In genomic region chr2:190425883-190426658, GRCh38 we compare ENCODE assay signal across 31 cellular contexts. TPM values are rescaled to one million over a fixed set of nuclear protein-coding genes. Genes with fewer than 3 reads are reported as not detected.
DNase-seq lines count a peak whose midpoint lies in the region; ATAC-seq lines count a peak whose summit lies in the region.
"Had no signal": no experiment of that assay in that cellular context is flagged by ENCODE, and none has a peak within 500 bp of the region (broad histone marks: within the 10 kb centered on the region; RNA-seq: fewer than 3 reads in every experiment).

No MANE protein-coding gene starts in this region.

- H3K27ac Mint-ChIP-seq in activated CD4-positive, alpha-beta T cell treated with anti-CD3 and anti-CD28 coated beads for 36 hours: peak overlapping the region; percentile 58
- H3K27ac Mint-ChIP-seq in CD8-positive, alpha-beta memory T cell: peak overlapping the region in 5 of 8 donors; percentile 35 to 77 (median 67)
- H3K27ac Mint-ChIP-seq in activated T-helper 1 cell treated with anti-CD3 and anti-CD28 coated beads, Interleukin-12 subunit alpha, Interleukin-12 subunit beta, Interleukin-2, Interleukin-4 antibody, amounts not matched to agents 30 ng/mL and 10 ng/mL and 1 ng/mL, durations not matched to agents 14 hours and 24 hours and 36 hours: peak overlapping the region; percentile 53
- peak overlapping the region in 5 of 9 donors; percentile 2 to 77 (median 37) for H3K27ac Mint-ChIP-seq in naive thymus-derived CD4-positive, alpha-beta T cell
- H3K27ac Mint-ChIP-seq in stimulated activated naive B cell treated with anti-CD40 and anti-IgM and Interleukin-4, amounts not matched to agents 10 μg/mL and 1 μg/mL and 100 μg/mL, for 72 hours: no peak overlapping the region
- H3K27ac Mint-ChIP-seq: activated CD4-positive, alpha-beta T cell treated with anti-CD3 and anti-CD28 coated beads, Interleukin-2, amount 10 ng/mL, durations not matched to agents 24 days and 14 days; HFFc6 had no signal

- no peak overlapping the region for H3K4me3 Mint-ChIP-seq in activated CD4-positive, alpha-beta T cell treated with anti-CD3 and anti-CD28 coated beads for 36 hours
- peak overlapping the region in 5 of 7 donors; percentile 0 to 40 (median 16) for H3K4me3 Mint-ChIP-seq in CD8-positive, alpha-beta memory T cell
- no peak overlapping the region for H3K4me3 Mint-ChIP-seq in activated T-helper 1 cell treated with anti-CD3 and anti-CD28 coated beads, Interleukin-12 subunit alpha, Interleukin-12 subunit beta, Interleukin-2, Interleukin-4 antibody, amounts not matched to agents 30 ng/mL and 10 ng/mL and 1 ng/mL, durations not matched to agents 14 hours and 24 hours and 36 hours
- peak overlapping the region in 8 of 10 donors; percentile 7 to 57 (median 24) for H3K4me3 Mint-ChIP-seq in naive thymus-derived CD4-positive, alpha-beta T cell
- no peak overlapping the region for H3K4me3 Mint-ChIP-seq in stimulated activated naive B cell treated with anti-CD40 and anti-IgM and Interleukin-4, amounts not matched to agents 10 μg/mL and 1 μg/mL and 100 μg/mL, for 72 hours
- H3K4me3 Mint-ChIP-seq: activated CD4-positive, alpha-beta T cell treated with anti-CD3 and anti-CD28 coated beads, Interleukin-2, amount 10 ng/mL, durations not matched to agents 24 days and 14 days; HFFc6 had no signal

- H3K9me3 Mint-ChIP-seq in activated CD4-positive, alpha-beta T cell treated with anti-CD3 and anti-CD28 coated beads for 36 hours (ENCODE audit: low read depth): peaks cover 7% of the 10 kb centered on the region
- no peaks in the 10 kb centered on the region for H3K9me3 Mint-ChIP-seq in CD8-positive, alpha-beta memory T cell
- peaks cover 3% of the 10 kb centered on the region for H3K9me3 Mint-ChIP-seq in activated T-helper 1 cell treated with anti-CD3 and anti-CD28 coated beads, Interleukin-12 subunit alpha, Interleukin-12 subunit beta, Interleukin-2, Interleukin-4 antibody, amounts not matched to agents 30 ng/mL and 10 ng/mL and 1 ng/mL, durations not matched to agents 14 hours and 24 hours and 36 hours
- H3K9me3 Mint-ChIP-seq in naive thymus-derived CD4-positive, alpha-beta T cell: peaks cover 0 to 10% (median 0%) of the 10 kb centered on the region in 11 donors
- no peaks in the 10 kb centered on the region for H3K9me3 Mint-ChIP-seq in stimulated activated naive B cell treated with anti-CD40 and anti-IgM and Interleukin-4, amounts not matched to agents 10 μg/mL and 1 μg/mL and 100 μg/mL, for 72 hours
- H3K9me3 Mint-ChIP-seq: effector memory CD8-positive, alpha-beta T cell; HFFc6 had no signal

- peaks cover 26% of the 10 kb centered on the region for H3K36me3 Mint-ChIP-seq in activated CD4-positive, alpha-beta T cell treated with anti-CD3 and anti-CD28 coated beads for 36 hours (ENCODE audit: low read depth)
- peaks cover 11 to 45% (median 25%) of the 10 kb centered on the region in 3 donors for H3K36me3 Mint-ChIP-seq in CD8-positive, alpha-beta memory T cell
- peaks cover 35% of the 10 kb centered on the region for H3K36me3 Mint-ChIP-seq in activated T-helper 1 cell treated with anti-CD3 and anti-CD28 coated beads, Interleukin-12 subunit alpha, Interleukin-12 subunit beta, Interleukin-2, Interleukin-4 antibody, amounts not matched to agents 30 ng/mL and 10 ng/mL and 1 ng/mL, durations not matched to agents 14 hours and 24 hours and 36 hours (ENCODE audit: low read depth)
- H3K36me3 Mint-ChIP-seq in naive thymus-derived CD4-positive, alpha-beta T cell: peaks cover 3 to 59% (median 43%) of the 10 kb centered on the region in 5 donors
- H3K36me3 Mint-ChIP-seq in stimulated activated naive B cell treated with anti-CD40 and anti-IgM and Interleukin-4, amounts not matched to agents 10 μg/mL and 1 μg/mL and 100 μg/mL, for 72 hours: peaks cover 11 to 22% of the 10 kb centered on the region in 2 donors

- CTCF ChIA-PET in activated CD4-positive, alpha-beta T cell treated with anti-CD3 and anti-CD28 coated beads for 36 hours (lab: Charles Lee): interaction anchor here (0.8 to 2.6 kb wide), 4 partner anchors 12 to 188 kb away, joined by 3 to 8 read pairs (median 4); no protein-coding TSS in a partner anchor
- CTCF ChIA-PET in CD8-positive, alpha-beta memory T cell (lab: Charles Lee): no interaction called here
- CTCF ChIA-PET in naive thymus-derived CD4-positive, alpha-beta T cell (lab: Charles Lee): no interaction called here

- H3K4me1 Mint-ChIP-seq in activated CD4-positive, alpha-beta T cell treated with anti-CD3 and anti-CD28 coated beads for 36 hours: peaks cover 49% of the 10 kb centered on the region
- H3K4me1 Mint-ChIP-seq in CD8-positive, alpha-beta memory T cell: peaks cover 64 to 75% (median 75%) of the 10 kb centered on the region in 3 donors
- peaks cover 32% of the 10 kb centered on the region for H3K4me1 Mint-ChIP-seq in activated T-helper 1 cell treated with anti-CD3 and anti-CD28 coated beads, Interleukin-12 subunit alpha, Interleukin-12 subunit beta, Interleukin-2, Interleukin-4 antibody, amounts not matched to agents 30 ng/mL and 10 ng/mL and 1 ng/mL, durations not matched to agents 14 hours and 24 hours and 36 hours (ENCODE audit: low read depth)
- H3K4me1 Mint-ChIP-seq in naive thymus-derived CD4-positive, alpha-beta T cell: peaks cover 31 to 72% (median 69%) of the 10 kb centered on the region in 7 donors
- H3K4me1 Mint-ChIP-seq in stimulated activated naive B cell treated with anti-CD40 and anti-IgM and Interleukin-4, amounts not matched to agents 10 μg/mL and 1 μg/mL and 100 μg/mL, for 72 hours: peaks cover 4 to 27% of the 10 kb centered on the region in 2 donors

- POLR2A ChIA-PET in activated CD4-positive, alpha-beta T cell treated with anti-CD3 and anti-CD28 coated beads for 36 hours (lab: Charles Lee): no interaction called here
- POLR2A ChIA-PET in CD8-positive, alpha-beta memory T cell (lab: Charles Lee): no interaction called here
- POLR2A ChIA-PET in naive thymus-derived CD4-positive, alpha-beta T cell (lab: Charles Lee): interaction anchor here (0.7 to 1.7 kb wide), 3 partner anchors 11 to 42 kb away, joined by 3 read pairs; no protein-coding TSS in a partner anchor

- no peak overlapping the region for H3K4me3 ChIP-seq in CD8-positive, alpha-beta memory T cell (ENCODE audit: low read length)
- H3K4me3 ChIP-seq in naive thymus-derived CD4-positive, alpha-beta T cell (ENCODE audit: low read length): no peak overlapping the region
- H3K4me3 ChIP-seq: colonic mucosa, GM23248, pancreas, suprapubic skin, upper lobe of right lung had no signal

- H3K27ac ChIP-seq in CD8-positive, alpha-beta memory T cell (ENCODE audit: low read depth, low read length): no peak overlapping the region
- no peak overlapping the region for H3K27ac ChIP-seq in naive thymus-derived CD4-positive, alpha-beta T cell (ENCODE audit: low read depth, low read length)
- H3K27ac ChIP-seq: 22Rv1, colonic mucosa, GM23248, pancreas, suprapubic skin, upper lobe of right lung, VCaP had no signal

- intact Hi-C loops in activated CD4-positive, alpha-beta T cell treated with anti-CD3 and anti-CD28 coated beads for 36 hours (cut with DNase I, micrococcal nuclease): no loop called here
- intact Hi-C loops in activated T-helper 1 cell treated with anti-CD3 and anti-CD28 coated beads, Interleukin-12 subunit alpha, Interleukin-12 subunit beta, Interleukin-2, Interleukin-4 antibody, amounts not matched to agents 30 ng/mL and 10 ng/mL and 1 ng/mL, durations not matched to agents 14 hours and 24 hours and 36 hours (cut with micrococcal nuclease): no loop called here
- intact Hi-C loops in naive thymus-derived CD4-positive, alpha-beta T cell (cut with micrococcal nuclease): loop anchor here in 1 of 2 donors (1.0 kb wide), 2 partner anchors 9 to 11 kb away; no protein-coding TSS in a partner anchor

- ATAC-seq in activated CD4-positive, alpha-beta T cell treated with anti-CD3 and anti-CD28 coated beads for 36 hours: no peak
- ATAC-seq in naive thymus-derived CD4-positive, alpha-beta T cell: no peak
- ATAC-seq in HG03520 (IDR thresholded peaks at IDR 0.05; ENCODE audit: unreplicated experiment) (no peak), GM18517 (IDR thresholded peaks at IDR 0.05; ENCODE audit: unreplicated experiment) (no peak)
- ATAC-seq in stimulated activated naive B cell treated with anti-CD40 and anti-IgM and Interleukin-4, amounts not matched to agents 10 μg/mL and 1 μg/mL and 100 μg/mL, for 72 hours (replicated peaks): no peak
- ATAC-seq: effector memory CD8-positive, alpha-beta T cell; Panc1; pancreas had no signal

- no peaks in the 10 kb centered on the region for H3K27me3 ChIP-seq in CD8-positive, alpha-beta memory T cell (ENCODE audit: insufficient read depth, low read length, poor library complexity, severe bottlenecking)
- H3K27me3 ChIP-seq in naive thymus-derived CD4-positive, alpha-beta T cell (ENCODE audit: control insufficient read depth in 2 of 2, insufficient read depth in 2 of 2, low read length in 2 of 2): no peaks in the 10 kb centered on the region
- H3K27me3 ChIP-seq: colonic mucosa, pancreas, suprapubic skin, upper lobe of right lung had no signal

- H3K4me1 ChIP-seq in CD8-positive, alpha-beta memory T cell (ENCODE audit: insufficient read depth, low read length): peaks cover 4% of the 10 kb centered on the region
- H3K4me1 ChIP-seq in naive thymus-derived CD4-positive, alpha-beta T cell (ENCODE audit: control insufficient read depth in 2 of 2, insufficient read depth in 2 of 2, low read length in 2 of 2): peaks cover 5 to 7% of the 10 kb centered on the region in 2 donors
- H3K4me1 ChIP-seq: colonic mucosa, pancreas, upper lobe of right lung had no signal

- no peaks in the 10 kb centered on the region for H3K9me3 ChIP-seq in CD8-positive, alpha-beta memory T cell (ENCODE audit: low read length)
- H3K9me3 ChIP-seq in naive thymus-derived CD4-positive, alpha-beta T cell (ENCODE audit: control insufficient read depth in 2 of 3, low read length in 3 of 3): no peaks in the 10 kb centered on the region
- H3K9me3 ChIP-seq: colonic mucosa, pancreas, suprapubic skin, upper lobe of right lung had no signal

- H3K27me3 Mint-ChIP-seq in activated CD4-positive, alpha-beta T cell treated with anti-CD3 and anti-CD28 coated beads for 36 hours: no peaks in the 10 kb centered on the region
- H3K27me3 Mint-ChIP-seq in CD8-positive, alpha-beta memory T cell: no peaks in the 10 kb centered on the region
- no peaks in the 10 kb centered on the region for H3K27me3 Mint-ChIP-seq in activated T-helper 1 cell treated with anti-CD3 and anti-CD28 coated beads, Interleukin-12 subunit alpha, Interleukin-12 subunit beta, Interleukin-2, Interleukin-4 antibody, amounts not matched to agents 30 ng/mL and 10 ng/mL and 1 ng/mL, durations not matched to agents 14 hours and 24 hours and 36 hours (ENCODE audit: insufficient read depth)
- H3K27me3 Mint-ChIP-seq in naive thymus-derived CD4-positive, alpha-beta T cell: no peaks in the 10 kb centered on the region
- H3K27me3 Mint-ChIP-seq in stimulated activated naive B cell treated with anti-CD40 and anti-IgM and Interleukin-4, amounts not matched to agents 10 μg/mL and 1 μg/mL and 100 μg/mL, for 72 hours: no peaks in the 10 kb centered on the region
- H3K27me3 Mint-ChIP-seq: activated CD4-positive, alpha-beta T cell treated with anti-CD3 and anti-CD28 coated beads, Interleukin-2, amount 10 ng/mL, durations not matched to agents 24 days and 14 days; effector memory CD8-positive, alpha-beta T cell had no signal

- H3K36me3 ChIP-seq in CD8-positive, alpha-beta memory T cell (ENCODE audit: insufficient read depth, low read length): no peaks in the 10 kb centered on the region
- H3K36me3 ChIP-seq in naive thymus-derived CD4-positive, alpha-beta T cell (ENCODE audit: control insufficient read depth in 2 of 3, insufficient read depth in 3 of 3, low read length in 3 of 3): peaks cover 0 to 10% (median 0%) of the 10 kb centered on the region in 3 experiments
- H3K36me3 ChIP-seq: colonic mucosa, pancreas, upper lobe of right lung had no signal

- DNase-seq in activated CD4-positive, alpha-beta T cell treated with anti-CD3 and anti-CD28 coated beads for 36 hours: no peak
- no peak for DNase-seq in activated CD4-positive, alpha-beta T cell treated with anti-CD3 and anti-CD28 coated beads, Interleukin-2, amount 50 U/mL, for 48 hours
- no peak for DNase-seq in CD8-positive, alpha-beta memory T cell
- no peak for DNase-seq in activated T-helper 1 cell treated with anti-CD3 and anti-CD28 coated beads, Interleukin-12 subunit alpha, Interleukin-12 subunit beta, Interleukin-2, Interleukin-4 antibody, amounts not matched to agents 30 ng/mL and 10 ng/mL and 1 ng/mL, durations not matched to agents 14 hours and 24 hours and 36 hours (ENCODE audit: low spot score)
- DNase-seq in naive thymus-derived CD4-positive, alpha-beta T cell: no peak
- DNase-seq in stimulated activated naive B cell treated with anti-CD40 and anti-IgM and Interleukin-4, amounts not matched to agents 10 μg/mL and 1 μg/mL and 100 μg/mL, for 72 hours: no peak
- DNase-seq: activated CD4-positive, alpha-beta T cell treated with anti-CD3 and anti-CD28 coated beads, Interleukin-2, amount 10 ng/mL, durations not matched to agents 24 days and 14 days; activated CD8-positive, alpha-beta memory T cell treated with anti-CD3 and anti-CD28 coated beads, Interleukin-2, amount 50 U/mL, for 4 hours; activated effector memory CD4-positive, alpha-beta T cell treated with anti-CD3 and anti-CD28 coated beads, Interleukin-2, amount 50 U/mL, for 16 hours; amygdala; colonic mucosa; DMS 273 treated with DMSO at 0.1 percent for 48 hours; effector memory CD8-positive, alpha-beta T cell; EL; GM23248; HFFc6; NCI-H1092; NCI-H2029; NCI-H526; pancreas; retina; SHP77; small intestine; stimulated activated CD4-positive, alpha-beta T cell treated with anti-CD3 and anti-CD28 coated beads, Interleukin-1b, Interleukin-23, amount 100 ng/mL, for 48 hours; upper lobe of right lung had no signal

RNA-seq across cellular contexts. Expression of gene MFSD6, which starts 17.9 kb away (rescaled TPM):
- total RNA-seq in activated CD4-positive, alpha-beta T cell treated with anti-CD3 and anti-CD28 coated beads for 36 hours: 10 to 100 TPM; 30.1 to 35.4 TPM
- 10 to 100 TPM; 64.9 to 65.7 TPM for total RNA-seq in CD8-positive, alpha-beta memory T cell
- 31.8 TPM for polyA plus RNA-seq in CD8-positive, alpha-beta memory T cell
- 45.8 and 46.8 TPM in 2 replicates for total RNA-seq in activated T-helper 1 cell treated with anti-CD3 and anti-CD28 coated beads, Interleukin-12 subunit alpha, Interleukin-12 subunit beta, Interleukin-2, Interleukin-4 antibody, amounts not matched to agents 30 ng/mL and 10 ng/mL and 1 ng/mL, durations not matched to agents 14 hours and 24 hours and 36 hours
- total RNA-seq in naive thymus-derived CD4-positive, alpha-beta T cell: 10 to 100 TPM; 35.8 to 49.3 (median 44.7) TPM
- polyA plus RNA-seq in naive thymus-derived CD4-positive, alpha-beta T cell: 10 to 100 TPM; 16.5 to 19.7 TPM

Comparison
In these comparisons a context has a peak if more than half of its experiments do, and no peak if none do; other contexts are left out.
1. H3K4me3 Mint-ChIP-seq: peak in CD8-positive, alpha-beta memory T cell (5 of 7) and naive thymus-derived CD4-positive, alpha-beta T cell (8 of 10); none in activated CD4-positive, alpha-beta T cell treated with anti-CD3 and anti-CD28 coated beads for 36 hours (single experiment), activated T-helper 1 cell treated with anti-CD3 and anti-CD28 coated beads, Interleukin-12 subunit alpha, Interleukin-12 subunit beta, Interleukin-2, Interleukin-4 antibody, amounts not matched to agents 30 ng/mL and 10 ng/mL and 1 ng/mL, durations not matched to agents 14 hours and 24 hours and 36 hours (single experiment) and stimulated activated naive B cell treated with anti-CD40 and anti-IgM and Interleukin-4, amounts not matched to agents 10 μg/mL and 1 μg/mL and 100 μg/mL, for 72 hours (0 of 2).